12 cellular contexts compared by ENCODE assay signal in genomic region chr1:8825985-8826481, GRCh38. TPM values are rescaled to one million over a fixed set of nuclear protein-coding genes. Genes with fewer than 3 reads are reported as not detected.
A peak's percentile ranks its signal among the peaks of the same experiment; 100 is the strongest.
DNase-seq lines count a peak whose midpoint lies in the region; ATAC-seq, FAIRE-seq and TF ChIP-seq lines count a peak whose summit lies in the region.
"Had no signal": no experiment of that assay in that cellular context is flagged by ENCODE, and none has a peak within 500 bp of the region (broad histone marks: within the 10 kb centered on the region; RNA-seq: fewer than 3 reads in every experiment).

No MANE protein-coding gene starts in this region.

- CTCF ChIA-PET in endothelial cell of umbilical vein (lab: Charles Lee) = interaction anchor here (1.7 kb wide), 1 partner anchor 23 kb away, joined by 10 read pairs; no protein-coding TSS in a partner anchor
- CTCF ChIA-PET in Calu3 (lab: Charles Lee) = interaction anchor here (0.5 kb wide), 1 partner anchor 14 kb away, joined by 3 read pairs; no protein-coding TSS in a partner anchor

- peak overlapping the region; percentile 61 for H2AFZ ChIP-seq in endothelial cell of umbilical vein (ENCODE audit: low read depth, low read length)

- no peaks in the 10 kb centered on the region for H4K20me1 ChIP-seq in endothelial cell of umbilical vein (replicated peaks; ENCODE audit: control insufficient read depth, extremely low read depth, insufficient read depth, low read length)

- no peak for TF ChIP-seq POLR2A in endothelial cell of umbilical vein (IDR thresholded peaks at IDR 0.05; ENCODE audit: low read depth, low read length)

- FAIRE-seq in endothelial cell of umbilical vein (lab: Jason Lieb, UNC) = no peak

- POLR2A ChIA-PET in endothelial cell of umbilical vein (lab: Charles Lee) = interaction anchor here (0.6 kb wide), 1 partner anchor 9 kb away, joined by 7 read pairs; the partner anchor contains the start of gene RERE

- no peak overlapping the region for H3K9ac ChIP-seq in endothelial cell of umbilical vein (replicated peaks; ENCODE audit: extremely low read depth, insufficient read depth, low read length)

- H3K4me1 ChIP-seq in endothelial cell of umbilical vein (ENCODE audit: control insufficient read depth, extremely low read depth, insufficient read depth, low read length) = peaks cover 21% of the 10 kb centered on the region
- H3K4me1 ChIP-seq: BE2C had no signal

- no peaks in the 10 kb centered on the region for H3K27me3 ChIP-seq in endothelial cell of umbilical vein (ENCODE audit: control insufficient read depth in 2 of 2, insufficient read depth in 2 of 2, low read length in 2 of 2)
- H3K27me3 ChIP-seq: BE2C had no signal

- H3K79me2 ChIP-seq in endothelial cell of umbilical vein (ENCODE audit: control insufficient read depth, insufficient read depth, low read length) = no peaks in the 10 kb centered on the region

- H3K27me3 Mint-ChIP-seq in Calu3 (ENCODE audit: unreplicated experiment) = no peaks in the 10 kb centered on the region

- BruUV-seq in endothelial cell of umbilical vein (replicated peaks; lab: Mats Ljungman, UMichigan) (no TSS peak), Calu3 (replicated peaks; lab: Mats Ljungman, UMichigan) (no TSS peak)

- peaks cover 8% of the 10 kb centered on the region for H3K36me3 Mint-ChIP-seq in Calu3 (ENCODE audit: insufficient read depth, unreplicated experiment)

- H3K4me1 Mint-ChIP-seq in Calu3 (ENCODE audit: low read depth, unreplicated experiment) = peaks cover 27% of the 10 kb centered on the region

- H3K36me3 ChIP-seq in endothelial cell of umbilical vein (ENCODE audit: control insufficient read depth in 2 of 2, extremely low read depth in 1 of 2, insufficient read depth in 2 of 2, low read length in 2 of 2) = no peaks in the 10 kb centered on the region
- H3K36me3 ChIP-seq: BE2C had no signal

- no peak overlapping the region for H3K4me2 ChIP-seq in endothelial cell of umbilical vein (ENCODE audit: insufficient read depth, low read length)

- H3K4me3 Mint-ChIP-seq in Calu3 (ENCODE audit: low read depth, unreplicated experiment) = no peak overlapping the region

- dilution Hi-C loops in endothelial cell of umbilical vein (cut with MboI; ENCODE audit: extremely low pct_ligation_motif_present, low sequenced_read_pairs) = no loop called here

- DNase-seq in AG08395 (ENCODE audit: low spot score) (peak; percentile 91), HS-5 (ENCODE audit: low read depth) (peak; percentile 90), endothelial cell of umbilical vein (ENCODE audit: low read depth, low spot score) (peak; percentile 12), mesenteric fat pad (ENCODE audit: low spot score) (peak; percentile 85), Calu3 (no peak), dedifferentiated amniotic fluid mesenchymal stem cell (ENCODE audit: extremely low spot score) (no peak), SKM-1 treated with dmso at 0.1 percent for 144 hours (lab: John Stamatoyannopoulos, UW; ENCODE audit: unreplicated experiment) (no peak)
- DNase-seq: BE2C; NCI-H187 treated with DMSO at 0.1 percent for 48 hours; stimulated activated CD4-positive, alpha-beta T cell treated with anti-CD3 and anti-CD28 coated beads, Interleukin-4, amount 100 ng/mL, for 4 hours had no signal

- intact Hi-C loops in endothelial cell of umbilical vein (cut with micrococcal nuclease) = no loop called here
- intact Hi-C loops in Calu3 (cut with micrococcal nuclease; ENCODE audit: unreplicated experiment) = no loop called here

- TF ChIP-seq CTCF in endothelial cell of umbilical vein (IDR thresholded peaks at IDR 0.05; ENCODE audit: extremely low read depth in 1 of 2, insufficient read depth in 1 of 2, low read depth in 1 of 2, low read length in 2 of 2) (no peak), Calu3 (IDR thresholded peaks at IDR 0.05; ENCODE audit: unreplicated experiment) (no peak)

- ATAC-seq in GM19324 (IDR thresholded peaks at IDR 0.05; ENCODE audit: low FRiP score, unreplicated experiment) = no peak

- H3K4me3 ChIP-seq in endothelial cell of umbilical vein (replicated peaks in 1 of 3; ENCODE audit: insufficient read depth in 1 of 3, low read depth in 1 of 3, low read length in 3 of 3) = no peak overlapping the region

- no peaks in the 10 kb centered on the region for H3K9me3 ChIP-seq in endothelial cell of umbilical vein (replicated peaks; ENCODE audit: control insufficient read depth, insufficient read depth, low read length)
- H3K9me3 ChIP-seq: BE2C had no signal

- H3K9me1 ChIP-seq in endothelial cell of umbilical vein (replicated peaks; ENCODE audit: control insufficient read depth, extremely low read depth, insufficient read depth, low read length) = no peaks in the 10 kb centered on the region

- no peak overlapping the region for H3K27ac ChIP-seq in endothelial cell of umbilical vein (ENCODE audit: insufficient read depth, low read depth, low read length)
- H3K27ac ChIP-seq: VCaP had no signal

- no peaks in the 10 kb centered on the region for H3K9me3 Mint-ChIP-seq in Calu3 (ENCODE audit: low read depth, unreplicated experiment)

- H3K27ac Mint-ChIP-seq in Calu3 (ENCODE audit: unreplicated experiment) = no peak overlapping the region

TF ChIP-seq in endothelial cell of umbilical vein, 7 proteins besides CTCF, POLR2A, EP300 and RAD21:
- TF ChIP-seq JUN (IDR thresholded peaks at IDR 0.05; ENCODE audit: borderline replicate concordance, insufficient read depth, insufficient read length, low read depth) (no peak), POLR2AphosphoS5 (IDR thresholded peaks at IDR 0.05; ENCODE audit: insufficient read depth, low read depth, low read length) (no peak), EZH2 (IDR thresholded peaks at IDR 0.05; ENCODE audit: borderline replicate concordance, low read depth, low read length, severe bottlenecking) (no peak), MYC (IDR thresholded peaks at IDR 0.05; ENCODE audit: low read depth, low read length) (no peak), FOS (IDR thresholded peaks at IDR 0.05; ENCODE audit: borderline replicate concordance, insufficient read depth, low read length) (no peak), GATA2 (IDR thresholded peaks at IDR 0.05; ENCODE audit: insufficient read depth, insufficient read length, low read depth, low read length) (no peak)
- TF ChIP-seq, protein P1, sequence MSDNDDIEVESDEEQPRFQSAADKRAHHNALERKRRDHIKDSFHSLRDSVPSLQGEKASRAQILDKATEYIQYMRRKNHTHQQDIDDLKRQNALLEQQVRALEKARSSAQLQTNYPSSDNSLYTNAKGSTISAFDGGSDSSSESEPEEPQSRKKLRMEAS (IDR thresholded peaks at IDR 0.05; ENCODE audit: insufficient read depth, insufficient read length) = no peak

RNA-seq across cellular contexts. Expression of gene RERE, which starts 8.6 kb away (rescaled TPM):
- total RNA-seq in endothelial cell of umbilical vein (110 and 113 TPM in 2 replicates), mesenteric fat pad (120 TPM), Calu3 (2022) (45.9 and 52.8 TPM in 2 replicates)
- polyA plus RNA-seq in endothelial cell of umbilical vein = 14.1 and 14.8 TPM in 2 replicates
- polyA plus RNA-seq in endothelial cell of umbilical vein (2011; cell fraction: cytosol; rRNA removed) = 13.2 and 15.8 TPM in 2 replicates
- polyA plus RNA-seq in endothelial cell of umbilical vein (2011; cell fraction: nucleus; rRNA removed) = 80.7 and 124 TPM in 2 replicates
- 42.4 and 43.0 TPM in 2 replicates for polyA plus RNA-seq in endothelial cell of umbilical vein (2012)
- 87.1 and 101 TPM in 2 replicates for polyA minus RNA-seq in endothelial cell of umbilical vein
- 26.8 TPM for polyA minus RNA-seq in endothelial cell of umbilical vein (2011; cell fraction: cytosol; rRNA and poly(A)+ RNA removed)
- 162 and 195 TPM in 2 replicates for polyA minus RNA-seq in endothelial cell of umbilical vein (2011; cell fraction: nucleus; rRNA and poly(A)+ RNA removed)

RNA-seq across cellular contexts. Expression of gene ENO1, which starts 52.5 kb away (rescaled TPM):
- total RNA-seq in endothelial cell of umbilical vein = 1,530 and 1,593 TPM in 2 replicates
- 1,111 and 1,134 TPM in 2 replicates for polyA plus RNA-seq in endothelial cell of umbilical vein
- polyA plus RNA-seq in endothelial cell of umbilical vein (2011; cell fraction: cytosol; rRNA removed) = 1,324 and 1,546 TPM in 2 replicates
- 1,008 and 1,022 TPM in 2 replicates for polyA plus RNA-seq in endothelial cell of umbilical vein (2011; cell fraction: nucleus; rRNA removed)
- 1,225 and 1,921 TPM in 2 replicates for polyA plus RNA-seq in endothelial cell of umbilical vein (2012)
- polyA minus RNA-seq in endothelial cell of umbilical vein = 1,405 and 1,507 TPM in 2 replicates
- polyA minus RNA-seq in endothelial cell of umbilical vein (2011; cell fraction: cytosol; rRNA and poly(A)+ RNA removed) = 1,988 TPM
- 303 and 331 TPM in 2 replicates for polyA minus RNA-seq in endothelial cell of umbilical vein (2011; cell fraction: nucleus; rRNA and poly(A)+ RNA removed)
- 863 TPM for total RNA-seq in mesenteric fat pad
- 1,000 and 1,003 TPM in 2 replicates for total RNA-seq in Calu3 (2022)

Comparison
In these comparisons a context has a peak if more than half of its experiments do, and no peak if none do; other contexts are left out.
1. DNase-seq: peak in AG08395 (single experiment), HS-5 (single experiment), endothelial cell of umbilical vein (single experiment) and mesenteric fat pad (single experiment); none in Calu3 (single experiment), dedifferentiated amniotic fluid mesenchymal stem cell (single experiment) and SKM-1 treated with dmso at 0.1 percent for 144 hours (single experiment).